8 cellular contexts compared by ENCODE assay signal in genomic region chr11:57476883-57477506, GRCh38. TPM values are rescaled to one million over a fixed set of nuclear protein-coding genes. Genes with fewer than 3 reads are reported as not detected.
A peak's percentile ranks its signal among the peaks of the same experiment; 100 is the strongest.
DNase-seq lines count a peak whose midpoint lies in the region; ATAC-seq and TF ChIP-seq lines count a peak whose summit lies in the region.

No MANE protein-coding gene starts in this region.

- intact Hi-C loops in body of pancreas (cut with DNase I), result no loop called here
- intact Hi-C loops in left colon (cut with DNase I, micrococcal nuclease), result no loop called here

- H3K27me3 ChIP-seq in body of pancreas, result no peaks in the 10 kb centered on the region
- peaks cover 4% of the 10 kb centered on the region for H3K27me3 ChIP-seq in thoracic aorta (replicated peaks; ENCODE audit: insufficient read depth)

- H3K27ac ChIP-seq in HEK293 (ENCODE audit: extremely low read depth, low read depth, low read length) (no peak overlapping the region), body of pancreas (peak overlapping the region; percentile 51 to 86 (median 69)), thoracic aorta (no peak overlapping the region)

- POLR2A ChIA-PET in HEK293 (lab: Yijun Ruan, JAX), result no interaction called here

- TF ChIP-seq CTCF in HEK293 (tag by site-specific recombination; IDR thresholded peaks at IDR 0.05) (0 out of 2 replicates have a peak, but pooled peaks have one; percentile 18), body of pancreas (IDR thresholded peaks at IDR 0.05) (peak in 6 of 7 experiments; percentile 36 to 59 (median 56)), thoracic aorta (IDR thresholded peaks at IDR 0.05) (no peak)

- peak; percentile 18 for DNase-seq in NCI-H82 (lab: John Stamatoyannopoulos, UW)
- DNase-seq in NCI-H82 treated with DMSO at 0.1 percent for 48 hours (lab: John Stamatoyannopoulos, UW; ENCODE audit: unreplicated experiment), result no peak
- peak; percentile 54 for DNase-seq in NCI-H460 (ENCODE audit: extremely low read depth, low read depth)
- DNase-seq in body of pancreas, result peak; percentile 55 to 73 (median 68)
- peak; percentile 54 to 60 for DNase-seq in left colon
- DNase-seq in thoracic aorta (ENCODE audit: low spot score), result no peak

- peak in 2 of 3 donors; percentile 28 to 45 for TF ChIP-seq POLR2A in body of pancreas (IDR thresholded peaks at IDR 0.05)

- H3K9me3 ChIP-seq in HEK293 (ENCODE audit: control insufficient read depth, insufficient read depth, low read depth, low read length) (no peaks in the 10 kb centered on the region), body of pancreas (no peaks in the 10 kb centered on the region), thoracic aorta (no peaks in the 10 kb centered on the region)

- CTCF ChIA-PET in HEK293 (lab: Yijun Ruan, JAX), result interaction anchor here (0.9 to 8.9 kb wide), 4 partner anchors 16 to 133 kb away, joined by 3 to 140 read pairs (median 6); partner anchors contain the start of gene RTN4RL2

- H3K4me1 ChIP-seq in HEK293 (ENCODE audit: control insufficient read depth, insufficient read depth, low read length) (no peaks in the 10 kb centered on the region), body of pancreas (peaks cover 42% of the 10 kb centered on the region), thoracic aorta (ENCODE audit: control insufficient read depth in 1 of 2, low read depth in 2 of 2) (peaks cover 6 to 17% of the 10 kb centered on the region in 2 donors)

- H3K4me3 ChIP-seq in HEK293 (ENCODE audit: low read depth, low read length) (no peak overlapping the region), body of pancreas (no peak overlapping the region), thoracic aorta (peak overlapping the region; percentile 75)

- peak; percentile 63 for ATAC-seq in body of pancreas
- peak; percentile 77 for ATAC-seq in left colon
- no peak for ATAC-seq in thoracic aorta (ENCODE audit: insufficient number of reproducible peaks, low FRiP score, low read depth)
- no peak for ATAC-seq in GM18520 (IDR thresholded peaks at IDR 0.05; ENCODE audit: unreplicated experiment)

- H3K36me3 ChIP-seq in HEK293 (ENCODE audit: control insufficient read depth in 2 of 2, insufficient read depth in 1 of 2, low read length in 2 of 2) (peaks cover 0 to 7% of the 10 kb centered on the region in 2 experiments; a peak in 1 of 3 replicates), body of pancreas (replicated peaks in 1 of 2; ENCODE audit: insufficient read depth in 1 of 2, low read depth in 2 of 2) (no peaks in the 10 kb centered on the region), thoracic aorta (no peaks in the 10 kb centered on the region)

- 7 to 16% methylated on average over 16 to 17 of the region's 17 CpGs for WGBS in body of pancreas, 2 donors

TF ChIP-seq in HEK293, 187 proteins besides CTCF, POLR2A, EP300 and RAD21:
- peak; percentile 71 for TF ChIP-seq GLIS1 (tag by site-specific recombination; IDR thresholded peaks at IDR 0.05)
- TF ChIP-seq ZNF16 (tag by site-specific recombination; IDR thresholded peaks at IDR 0.05; ENCODE audit: low read depth), result no peak
- TF ChIP-seq SP2 (tag by site-specific recombination; IDR thresholded peaks at IDR 0.05), result no peak
- TF ChIP-seq GLIS2 (tag by site-specific recombination; IDR thresholded peaks at IDR 0.05), result peak; percentile 32; the same call in 1 of the 2 replicates

RNA-seq across cellular contexts. Expression of gene RTN4RL2, which starts 16.7 kb away (rescaled TPM):
- total RNA-seq in NCI-H460 (2014; rRNA removed; shearing (Covaris generic)), result 0.45 and 0.72 TPM in 2 replicates
- 2.7 and 4.3 TPM in 2 replicates for polyA plus RNA-seq in NCI-H460 (2014; cell fraction: nucleus; rRNA removed)
- 1 to 10 TPM in 1 of 2 donors, under 1 TPM in 1; 0.99 to 3.4 TPM for total RNA-seq in body of pancreas
- total RNA-seq in left colon, result under 1 TPM; 0.67 to 0.98 TPM
- total RNA-seq in thoracic aorta, result under 1 TPM in 1 of 2 donors, not detected in 1; 0.35 TPM

RNA-seq across cellular contexts. Expression of gene SLC43A1, which starts 38.5 kb away (rescaled TPM):
- total RNA-seq in NCI-H460 (2014; rRNA removed; shearing (Covaris generic)), result 5.1 and 7.6 TPM in 2 replicates
- polyA plus RNA-seq in NCI-H460 (2014; cell fraction: nucleus; rRNA removed), result 11.0 and 13.3 TPM in 2 replicates
- total RNA-seq in body of pancreas (100 to 1,000 TPM in 1 of 2 donors, 10 to 100 TPM in 1; 87.7 to 128 TPM), left colon (1 to 10 TPM; 7.1 to 9.6 TPM), thoracic aorta (10 to 100 TPM; 16.6 to 23.6 TPM)

RNA-seq across cellular contexts. Expression of gene SLC43A3, which starts 50.1 kb away (rescaled TPM):
- total RNA-seq in NCI-H460 (2014; rRNA removed; shearing (Covaris generic)), result not detected in 2 replicates
- polyA plus RNA-seq in NCI-H460 (2014; cell fraction: nucleus; rRNA removed), result 0.37 and 1.4 TPM in 2 replicates
- total RNA-seq in body of pancreas (10 to 100 TPM; 23.1 to 30.0 TPM), left colon (1 to 10 TPM; 6.9 to 9.6 TPM), thoracic aorta (10 to 100 TPM; 76.0 to 92.3 TPM)

RNA-seq across cellular contexts. Expression of gene TIMM10, which starts 53.6 kb away (rescaled TPM):
- total RNA-seq in NCI-H460 (2014; rRNA removed; shearing (Covaris generic)), result 91.7 and 100 TPM in 2 replicates
- 59.7 and 116 TPM in 2 replicates for polyA plus RNA-seq in NCI-H460 (2014; cell fraction: nucleus; rRNA removed)
- total RNA-seq in body of pancreas, result 10 to 100 TPM in 1 of 2 donors, 1 to 10 TPM in 1; 5.6 to 24.4 TPM
- total RNA-seq in left colon, result 10 to 100 TPM; 28.6 to 47.4 TPM
- total RNA-seq in thoracic aorta, result 10 to 100 TPM; 19.5 to 33.5 TPM

Comparison
In these comparisons a context has a peak if more than half of its experiments do, and no peak if none do; other contexts are left out.
1. DNase-seq: peak in NCI-H82 (single experiment), NCI-H460 (single experiment), body of pancreas (4 of 4) and left colon (2 of 2); none in NCI-H82 treated with DMSO at 0.1 percent for 48 hours (single experiment) and thoracic aorta (single experiment).
2. H3K27ac ChIP-seq: peak in body of pancreas (4 of 4); none in HEK293 (single experiment) and thoracic aorta (0 of 2).
3. ATAC-seq: peak in body of pancreas (single experiment) and left colon (single experiment); none in thoracic aorta (single experiment) and GM18520 (single experiment).